12 cellular contexts compared by ENCODE assay signal in genomic region chr10:30114871-30115270, GRCh38. TPM values are rescaled to one million over a fixed set of nuclear protein-coding genes. Genes with fewer than 3 reads are reported as not detected.
DNase-seq lines count a peak whose midpoint lies in the region; ATAC-seq and TF ChIP-seq lines count a peak whose summit lies in the region.
"Had no signal": no experiment of that assay in that cellular context is flagged by ENCODE, and none has a peak within 500 bp of the region (broad histone marks: within the 10 kb centered on the region; RNA-seq: fewer than 3 reads in every experiment).

No MANE protein-coding gene starts in this region.

- H3K4me3 ChIP-seq in endodermal cell (ENCODE audit: low read length) (no peak overlapping the region), aorta (ENCODE audit: low read length in 2 of 2) (peak overlapping the region in 1 of 2 donors; percentile 47)

- H3K36me3 ChIP-seq in endodermal cell (ENCODE audit: control insufficient read depth, insufficient read depth, low read length) (no peaks in the 10 kb centered on the region), aorta (ENCODE audit: control insufficient read depth in 1 of 2, insufficient read depth in 2 of 2, low read length in 1 of 2) (no peaks in the 10 kb centered on the region)
- H3K36me3 ChIP-seq: ascending aorta had no signal

- no peak overlapping the region for H3K9ac ChIP-seq in endodermal cell (ENCODE audit: extremely low read depth, low read length, poor library complexity, severe bottlenecking)

- 67 to 68% methylated on average over 6 to 8 of the region's 8 CpGs for WGBS in endodermal cell (ENCODE audit: insufficient coverage in 1 of 2, insufficient read length in 1 of 2), 2 experiments
- 14 to 23% methylated on average over 8 of the region's 8 CpGs for WGBS in aorta, 2 donors

- peak overlapping the region; percentile 14 for H3K27ac Mint-ChIP-seq in activated CD8-positive, alpha-beta memory T cell treated with anti-CD3 and anti-CD28 coated beads, Interleukin-2, amount 10 ng/mL, durations not matched to agents 7 days and 5 days
- H3K27ac Mint-ChIP-seq in endodermal cell (no peak overlapping the region), mesothelial cell of epicardium (peak overlapping the region; percentile 75)
- H3K27ac Mint-ChIP-seq: memory B cell had no signal

- no peak for ATAC-seq in activated CD8-positive, alpha-beta memory T cell treated with anti-CD3 and anti-CD28 coated beads, Interleukin-2, amount 10 ng/mL, durations not matched to agents 7 days and 5 days
- peak; percentile 42 for ATAC-seq in aorta (ENCODE audit: low FRiP score)

- peaks cover 18% of the 10 kb centered on the region for H3K4me1 Mint-ChIP-seq in activated CD8-positive, alpha-beta memory T cell treated with anti-CD3 and anti-CD28 coated beads, Interleukin-2, amount 10 ng/mL, durations not matched to agents 7 days and 5 days
- H3K4me1 Mint-ChIP-seq in endodermal cell (peaks cover 7% of the 10 kb centered on the region), mesothelial cell of epicardium (peaks cover 31% of the 10 kb centered on the region)
- H3K4me1 Mint-ChIP-seq: memory B cell had no signal

- no peak for TF ChIP-seq CTCF in endodermal cell (conservative IDR thresholded peaks at IDR 0.05)
- TF ChIP-seq CTCF in mesothelial cell of epicardium (IDR thresholded peaks at IDR 0.05; ENCODE audit: unreplicated experiment): no peak

- no peak overlapping the region for H3K4me3 Mint-ChIP-seq in activated CD8-positive, alpha-beta memory T cell treated with anti-CD3 and anti-CD28 coated beads, Interleukin-2, amount 10 ng/mL, durations not matched to agents 7 days and 5 days
- H3K4me3 Mint-ChIP-seq in endodermal cell (no peak overlapping the region), mesothelial cell of epicardium (peak overlapping the region; percentile 50)
- H3K4me3 Mint-ChIP-seq: memory B cell had no signal

- peaks cover 17% of the 10 kb centered on the region for H3K27me3 Mint-ChIP-seq in activated CD8-positive, alpha-beta memory T cell treated with anti-CD3 and anti-CD28 coated beads, Interleukin-2, amount 10 ng/mL, durations not matched to agents 7 days and 5 days
- H3K27me3 Mint-ChIP-seq in endodermal cell (ENCODE audit: insufficient read depth) (peaks cover 3% of the 10 kb centered on the region), mesothelial cell of epicardium (ENCODE audit: low read depth) (no peaks in the 10 kb centered on the region)

- DNase-seq in activated CD8-positive, alpha-beta memory T cell treated with anti-CD3 and anti-CD28 coated beads, Interleukin-2, amount 10 ng/mL, durations not matched to agents 7 days and 5 days: no peak
- no peak for DNase-seq in activated CD8-positive, alpha-beta memory T cell treated with anti-CD3 and anti-CD28 coated beads for 24 hours
- DNase-seq in endodermal cell (no peak), mesothelial cell of epicardium (ENCODE audit: low spot score in 2 of 2, unreplicated experiment in 2 of 2) (no peak), aorta (no peak), SW 1271 (lab: John Stamatoyannopoulos, UW) (no peak), DMS79 (lab: John Stamatoyannopoulos, UW) (no peak), RKO (ENCODE audit: low spot score) (no peak)
- DNase-seq: activated CD8-positive, alpha-beta memory T cell treated with anti-CD3 and anti-CD28 coated beads, Interleukin-2, amount 50 U/mL, for 48 hours; RPMI8226 had no signal

- H3K9me3 Mint-ChIP-seq in activated CD8-positive, alpha-beta memory T cell treated with anti-CD3 and anti-CD28 coated beads, Interleukin-2, amount 10 ng/mL, durations not matched to agents 7 days and 5 days (ENCODE audit: low read depth): no peaks in the 10 kb centered on the region
- H3K9me3 Mint-ChIP-seq in endodermal cell: no peaks in the 10 kb centered on the region
- peaks cover 14% of the 10 kb centered on the region for H3K9me3 Mint-ChIP-seq in mesothelial cell of epicardium

- peaks cover 2% of the 10 kb centered on the region for H3K36me3 Mint-ChIP-seq in activated CD8-positive, alpha-beta memory T cell treated with anti-CD3 and anti-CD28 coated beads, Interleukin-2, amount 10 ng/mL, durations not matched to agents 7 days and 5 days
- H3K36me3 Mint-ChIP-seq in endodermal cell (ENCODE audit: low read depth) (no peaks in the 10 kb centered on the region), mesothelial cell of epicardium (no peaks in the 10 kb centered on the region)
- H3K36me3 Mint-ChIP-seq: memory B cell had no signal

- H3K9me3 ChIP-seq in endodermal cell (ENCODE audit: control insufficient read depth, low read length) (no peaks in the 10 kb centered on the region), aorta (ENCODE audit: control insufficient read depth, low read length) (no peaks in the 10 kb centered on the region)
- H3K9me3 ChIP-seq: ascending aorta had no signal

- H3K27me3 ChIP-seq in endodermal cell (ENCODE audit: control insufficient read depth, insufficient read depth, low read length, poor library complexity, severe bottlenecking): no peaks in the 10 kb centered on the region
- no peaks in the 10 kb centered on the region for H3K27me3 ChIP-seq in aorta (ENCODE audit: control insufficient read depth in 1 of 2, insufficient read depth in 2 of 2, low read length in 1 of 2)
- H3K27me3 ChIP-seq: ascending aorta had no signal

- intact Hi-C loops in aorta (cut with DNase I): no loop called here

- CTCF ChIA-PET in activated CD8-positive, alpha-beta memory T cell treated with anti-CD3 and anti-CD28 coated beads, Interleukin-2, amount 10 ng/mL, durations not matched to agents 7 days and 5 days (lab: Charles Lee): no interaction called here

- H3K27ac ChIP-seq in endodermal cell (ENCODE audit: low read depth, low read length) (peak overlapping the region; percentile 54), aorta (ENCODE audit: low read depth in 1 of 2, low read length in 2 of 2) (no peak overlapping the region)
- H3K27ac ChIP-seq: ascending aorta had no signal

- peaks cover 10% of the 10 kb centered on the region for H3K4me1 ChIP-seq in endodermal cell (ENCODE audit: control insufficient read depth, insufficient read depth, low read length)
- H3K4me1 ChIP-seq in aorta (ENCODE audit: control insufficient read depth in 1 of 2, insufficient read depth in 2 of 2, low read length in 2 of 2): no peaks in the 10 kb centered on the region

RNA-seq across cellular contexts. Expression of gene JCAD, which starts 55.5 kb away (rescaled TPM):
- total RNA-seq in activated CD8-positive, alpha-beta memory T cell treated with anti-CD3 and anti-CD28 coated beads, Interleukin-2, amount 10 ng/mL, durations not matched to agents 7 days and 5 days: under 1 TPM; 0.16 to 0.58 TPM
- total RNA-seq in endodermal cell: 10 to 100 TPM; 40.8 to 52.2 TPM
- 8.5 TPM for polyA plus RNA-seq in endodermal cell (2013, experiment 1 of 2)
- polyA plus RNA-seq in endodermal cell (2013, experiment 2 of 2): 8.9 TPM
- 20.4 to 22.8 TPM (median 21.5 TPM) in 3 replicates for total RNA-seq in mesothelial cell of epicardium
- 10 to 100 TPM; 53.0 to 82.4 TPM for total RNA-seq in aorta
- 10 to 100 TPM; 13.6 to 47.3 TPM for polyA plus RNA-seq in aorta

Comparison
In these comparisons a context has a peak if more than half of its experiments do, and no peak if none do; other contexts are left out.
1. RNA of gene JCAD, which starts 55.5 kb away (total RNA-seq): 53.0 to 82.4 TPM in aorta, 40.8 to 52.2 TPM in endodermal cell and 20.4 to 22.8 TPM in mesothelial cell of epicardium; 0.16 to 0.58 TPM in activated CD8-positive, alpha-beta memory T cell treated with anti-CD3 and anti-CD28 coated beads, Interleukin-2, amount 10 ng/mL, durations not matched to agents 7 days and 5 days; every median in the first group is over 10 times any median in the second.